33 cellular contexts compared by ENCODE assay signal in the genomic region with DNA sequence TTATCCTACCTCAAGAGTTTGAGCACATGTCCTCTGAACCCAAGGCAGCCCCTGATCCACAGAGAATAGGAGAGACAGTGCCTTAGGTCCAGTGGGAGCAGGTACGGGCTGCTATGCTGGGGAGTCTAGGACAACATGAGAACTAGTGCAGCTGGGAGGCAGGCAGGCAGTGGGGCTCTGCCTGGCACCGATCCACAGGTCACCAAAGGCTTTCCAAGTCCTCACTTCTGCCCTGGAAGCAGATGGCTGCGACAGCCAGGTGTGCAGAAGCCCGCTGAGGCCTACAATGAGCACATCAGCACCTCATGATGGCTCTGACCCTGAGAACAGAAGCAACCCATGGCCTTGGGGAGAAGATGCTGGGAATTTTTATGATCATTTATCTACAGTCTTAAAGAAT. TPM values are rescaled to one million over a fixed set of nuclear protein-coding genes. Genes with fewer than 3 reads are reported as not detected.
"Had no signal": no experiment of that assay in that cellular context is flagged by ENCODE, and none has a peak within 500 bp of the region (broad histone marks: within the 10 kb centered on the region; RNA-seq: fewer than 3 reads in every experiment).

No MANE protein-coding gene starts in this region.

- H3K4me3 ChIP-seq: cardiac muscle cell, colonic mucosa, esophagus squamous epithelium, left ventricle myocardium inferior, lung, skin epidermis, thoracic aorta, upper lobe of left lung had no signal

- H3K9me3 Mint-ChIP-seq: activated B cell treated with CpG ODN at 0.5 μM for 24 hours; activated T-cell treated with anti-CD3 and anti-CD28 coated beads, Interleukin-2, amount 50 U/mL, for 72 hours; brain; natural killer cell; stimulated activated effector memory CD8-positive, alpha-beta T cell treated with anti-CD3 and anti-CD28 coated beads, Interleukin-12 subunit alpha, Interleukin-12 subunit beta, amount 100 ng/mL, for 72 hours; stimulated activated naive CD8-positive, alpha-beta T cell treated with anti-CD3 and anti-CD28 coated beads, Interleukin-15, Interleukin-2, amounts not matched to agents 100 ng/mL and 50 ng/mL, for 24 hours had no signal

- H3K4me1 Mint-ChIP-seq: activated CD4-positive, alpha-beta T cell treated with anti-CD3 and anti-CD28 coated beads for 36 hours had no signal

- H3K27me3 Mint-ChIP-seq: activated B cell treated with CpG ODN at 0.5 μM for 24 hours; activated CD4-positive, alpha-beta T cell treated with anti-CD3 and anti-CD28 coated beads for 36 hours; activated naive CD8-positive, alpha-beta T cell; brain; progenitor cell of endocrine pancreas; stimulated activated naive CD8-positive, alpha-beta T cell treated with anti-CD3 and anti-CD28 coated beads, Interleukin-15, Interleukin-2, amounts not matched to agents 100 ng/mL and 50 ng/mL, for 24 hours had no signal

- ATAC-seq: activated CD4-positive, alpha-beta T cell treated with anti-CD3 and anti-CD28 coated beads for 36 hours; activated T-cell treated with anti-CD3 and anti-CD28 coated beads, Interleukin-2, amount 50 U/mL, for 72 hours; natural killer cell; sciatic nerve; stimulated activated effector memory CD8-positive, alpha-beta T cell treated with anti-CD3 and anti-CD28 coated beads, Interleukin-12 subunit alpha, Interleukin-12 subunit beta, amount 100 ng/mL, for 72 hours had no signal

- FAIRE-seq: endometrium had no signal

- DNase-seq: activated B cell treated with CpG ODN at 0.5 μM for 24 hours; activated CD4-positive, alpha-beta T cell treated with anti-CD3 and anti-CD28 coated beads for 36 hours; activated effector memory CD4-positive, alpha-beta T cell treated with Interleukin-2 at 50 U/mL for 16 hours; activated naive CD4-positive, alpha-beta T cell treated with Interleukin-2 at 50 U/mL for 16 hours; activated T-cell treated with anti-CD3 and anti-CD28 coated beads for 4 hours; activated T-cell treated with anti-CD3 and anti-CD28 coated beads, Interleukin-2, amount 50 U/mL, for 72 hours; aorta; cerebellar nuclear complex; colonic mucosa; effector CD8-positive, alpha-beta T cell; esophagus squamous epithelium; foreskin melanocyte; left ventricle myocardium inferior; mesendoderm; natural killer cell; stimulated activated CD4-positive, alpha-beta T cell treated with anti-CD3 and anti-CD28 coated beads, Interleukin-12 subunit alpha, Interleukin-12 subunit beta, amount 100 ng/mL, for 4 hours; stimulated activated CD4-positive, alpha-beta T cell treated with anti-CD3 and anti-CD28 coated beads, Interleukin-4, amount 100 ng/mL, for 24 hours; upper lobe of left lung had no signal

- H3K4me3 Mint-ChIP-seq: activated B cell treated with CpG ODN at 0.5 μM for 24 hours; activated CD4-positive, alpha-beta T cell treated with anti-CD3 and anti-CD28 coated beads for 36 hours; activated naive CD8-positive, alpha-beta T cell; activated T-cell treated with anti-CD3 and anti-CD28 coated beads, Interleukin-2, amount 50 U/mL, for 72 hours; brain; natural killer cell; stimulated activated effector memory CD8-positive, alpha-beta T cell treated with anti-CD3 and anti-CD28 coated beads, Interleukin-12 subunit alpha, Interleukin-12 subunit beta, amount 100 ng/mL, for 72 hours; stimulated activated naive CD8-positive, alpha-beta T cell treated with anti-CD3 and anti-CD28 coated beads, Interleukin-15, Interleukin-2, amounts not matched to agents 100 ng/mL and 50 ng/mL, for 24 hours had no signal

- H3K4me1 ChIP-seq: colonic mucosa had no signal

- H3K27ac ChIP-seq: cardiac muscle cell, colonic mucosa, epithelial cell of prostate, esophagus squamous epithelium, left ventricle myocardium inferior, thoracic aorta, upper lobe of left lung had no signal

- H3K27ac Mint-ChIP-seq: activated B cell treated with CpG ODN at 0.5 μM for 24 hours; activated CD4-positive, alpha-beta T cell treated with anti-CD3 and anti-CD28 coated beads for 36 hours; activated naive CD8-positive, alpha-beta T cell; natural killer cell; stimulated activated effector memory CD8-positive, alpha-beta T cell treated with anti-CD3 and anti-CD28 coated beads, Interleukin-12 subunit alpha, Interleukin-12 subunit beta, amount 100 ng/mL, for 72 hours; stimulated activated naive CD8-positive, alpha-beta T cell treated with anti-CD3 and anti-CD28 coated beads, Interleukin-15, Interleukin-2, amounts not matched to agents 100 ng/mL and 50 ng/mL, for 24 hours had no signal

- H3K27me3 ChIP-seq: cardiac muscle cell, colonic mucosa, esophagus squamous epithelium, upper lobe of left lung had no signal

- H3K9me3 ChIP-seq: colonic mucosa, esophagus squamous epithelium, left ventricle myocardium inferior, thoracic aorta, upper lobe of left lung had no signal

- H3K36me3 Mint-ChIP-seq: natural killer cell had no signal

RNA-seq across cellular contexts. Expression of a gene that starts 29.8 kb away (rescaled TPM):
- total RNA-seq: activated B cell treated with CpG ODN at 0.5 μM for 24 hours, dermis microvascular lymphatic vessel endothelial cell, glomerular endothelial cell, left ventricle myocardium inferior, natural killer cell, osteocyte had no signal
